In the genomic region with DNA sequence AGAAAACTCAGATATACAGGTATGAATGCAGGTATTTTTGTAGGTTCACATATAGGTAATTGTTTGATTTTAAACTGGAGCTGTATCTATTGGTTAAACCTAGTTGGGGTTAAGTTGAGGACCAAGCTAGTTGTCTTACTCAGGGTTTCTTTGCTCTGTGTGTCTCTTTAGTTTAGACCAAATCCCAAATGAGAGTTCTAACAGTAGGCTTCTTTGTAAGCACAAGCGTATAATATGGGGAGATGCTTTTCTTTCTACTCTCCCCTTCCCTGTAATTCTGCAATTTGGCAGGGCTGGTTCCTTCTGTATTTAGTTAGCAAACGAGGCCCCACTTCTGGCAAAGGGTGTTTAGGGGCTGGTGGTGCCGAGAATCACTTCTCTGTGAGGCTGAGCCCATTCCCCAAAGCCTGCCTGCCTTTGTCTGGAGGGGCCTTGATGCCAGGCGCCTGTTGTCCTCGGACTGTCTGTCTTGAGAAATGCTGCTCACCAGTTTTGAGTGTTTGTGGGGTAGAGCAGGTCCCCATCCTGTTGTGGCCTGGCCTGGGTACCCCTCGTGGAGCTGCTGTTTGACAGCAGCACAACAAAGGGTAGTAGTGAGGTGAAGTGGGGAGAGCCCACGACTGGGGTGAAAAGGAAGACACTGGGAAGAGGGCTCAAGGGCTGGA, we compare ENCODE assay signal across 14 cellular contexts.
DNase-seq lines count a peak whose midpoint lies in the region; ATAC-seq and TF ChIP-seq lines count a peak whose summit lies in the region.
"Had no signal": no experiment of that assay in that cellular context is flagged by ENCODE, and none has a peak within 500 bp of the region (broad histone marks: within the 10 kb centered on the region; RNA-seq: fewer than 3 reads in every experiment).

No MANE protein-coding gene starts in this region.

- no peaks in the 10 kb centered on the region for H3K27me3 ChIP-seq in duodenal mucosa (ENCODE audit: control insufficient read depth in 1 of 2, insufficient read depth in 2 of 2, low read length in 2 of 2)
- H3K27me3 ChIP-seq in neural progenitor cell: no peaks in the 10 kb centered on the region
- no peaks in the 10 kb centered on the region for H3K27me3 ChIP-seq in thoracic aorta (replicated peaks; ENCODE audit: insufficient read depth)
- H3K27me3 ChIP-seq: foreskin keratinocyte had no signal

- peak overlapping the region in 1 of 2 donors; percentile 29 for H3K9ac ChIP-seq in duodenal mucosa (ENCODE audit: low read depth in 1 of 2, low read length in 2 of 2)
- no peak overlapping the region for H3K9ac ChIP-seq in neural progenitor cell

- peaks cover 80% of the 10 kb centered on the region for H3K4me1 Mint-ChIP-seq in neural progenitor cell

- H3K27ac ChIP-seq in duodenal mucosa (ENCODE audit: low read depth, low read length) (peak overlapping the region; percentile 46), neural progenitor cell (no peak overlapping the region), thoracic aorta (peak overlapping the region; percentile 83 to 89)
- H3K27ac ChIP-seq: foreskin keratinocyte had no signal

- in situ Hi-C loops in SK-MEL-5 (cut with HindIII; ENCODE audit: low pct_unique_long_range_greater_than_20kb, low sequenced_read_pairs): no loop called here

- H3K36me3 ChIP-seq in duodenal mucosa (ENCODE audit: control insufficient read depth in 1 of 2, insufficient read depth in 2 of 2, low read length in 2 of 2) (peaks cover 0 to 24% of the 10 kb centered on the region in 2 donors), neural progenitor cell (no peaks in the 10 kb centered on the region), thoracic aorta (peaks cover 4% of the 10 kb centered on the region)

- H3K4me3 ChIP-seq in duodenal mucosa (ENCODE audit: low read depth in 1 of 2, low read length in 2 of 2) (no peak overlapping the region), neural progenitor cell (no peak overlapping the region), thoracic aorta (peak overlapping the region; percentile 61)

- H3K9me3 Mint-ChIP-seq in neural progenitor cell: no peaks in the 10 kb centered on the region
- H3K9me3 Mint-ChIP-seq: stimulated activated naive CD8-positive, alpha-beta T cell treated with anti-CD3 and anti-CD28 coated beads, Interleukin-15, Interleukin-2, amounts not matched to agents 100 ng/mL and 50 ng/mL, for 24 hours had no signal

- H3K27me3 Mint-ChIP-seq in neural progenitor cell (ENCODE audit: insufficient read depth, low read depth): no peaks in the 10 kb centered on the region
- H3K27me3 Mint-ChIP-seq: stimulated activated naive CD8-positive, alpha-beta T cell treated with anti-CD3 and anti-CD28 coated beads, Interleukin-15, Interleukin-2, amounts not matched to agents 100 ng/mL and 50 ng/mL, for 24 hours had no signal

- H2AFZ ChIP-seq in neural progenitor cell (replicated peaks): no peak overlapping the region

- H3K4me3 Mint-ChIP-seq in neural progenitor cell: no peak overlapping the region
- H3K4me3 Mint-ChIP-seq: stimulated activated naive CD8-positive, alpha-beta T cell treated with anti-CD3 and anti-CD28 coated beads, Interleukin-15, Interleukin-2, amounts not matched to agents 100 ng/mL and 50 ng/mL, for 24 hours had no signal

- DNase-seq in SK-MEL-5 (ENCODE audit: low read depth, low spot score) (peak; percentile 23), neural progenitor cell (ENCODE audit: low spot score) (no peak), thoracic aorta (ENCODE audit: low spot score) (no peak), NCI-H82 treated with DMSO at 0.1 percent for 48 hours (lab: John Stamatoyannopoulos, UW; ENCODE audit: unreplicated experiment) (no peak), cortex of kidney (lab: John Stamatoyannopoulos, UW) (no peak), DMS53 treated with DMSO at 0.1 percent for 48 hours (lab: John Stamatoyannopoulos, UW; ENCODE audit: unreplicated experiment) (no peak)
- DNase-seq: activated CD8-positive, alpha-beta memory T cell treated with anti-CD3 and anti-CD28 coated beads for 24 hours; activated naive CD4-positive, alpha-beta T cell treated with anti-CD3 and anti-CD28 coated beads, Interleukin-2, amount 50 U/mL, for 16 hours; foreskin keratinocyte; NCI-H345; stimulated activated CD4-positive, alpha-beta T cell treated with anti-CD3 and anti-CD28 coated beads, Interleukin-4, amount 100 ng/mL, for 4 hours had no signal

- no peaks in the 10 kb centered on the region for H3K9me3 ChIP-seq in duodenal mucosa (ENCODE audit: control insufficient read depth in 1 of 2, low read length in 2 of 2)
- H3K9me3 ChIP-seq in neural progenitor cell (ENCODE audit: low read depth): no peaks in the 10 kb centered on the region
- H3K9me3 ChIP-seq in thoracic aorta: no peaks in the 10 kb centered on the region

- no peaks in the 10 kb centered on the region for H4K20me1 ChIP-seq in neural progenitor cell (ENCODE audit: low read depth)

- peaks cover 9% of the 10 kb centered on the region for H3F3A ChIP-seq in neural progenitor cell (ENCODE audit: low read depth)

- no peaks in the 10 kb centered on the region for H3K79me2 ChIP-seq in neural progenitor cell (ENCODE audit: low read depth)

- ATAC-seq in thoracic aorta (ENCODE audit: insufficient number of reproducible peaks, low FRiP score, low read depth): no peak
- ATAC-seq: foreskin keratinocyte, PC-3 had no signal

- H3K4me2 ChIP-seq in neural progenitor cell: no peak overlapping the region

- H3K36me3 Mint-ChIP-seq in neural progenitor cell: peaks cover 9% of the 10 kb centered on the region

- H3K4me1 ChIP-seq in duodenal mucosa (ENCODE audit: control insufficient read depth in 1 of 2, insufficient read depth in 2 of 2, low read length in 2 of 2) (peaks cover 25 to 36% of the 10 kb centered on the region in 2 donors), neural progenitor cell (peaks cover 30% of the 10 kb centered on the region), thoracic aorta (ENCODE audit: control insufficient read depth in 1 of 2, low read depth in 2 of 2) (peaks cover 72 to 100% of the 10 kb centered on the region in 2 donors)

- peak overlapping the region; percentile 90 for H3K27ac Mint-ChIP-seq in neural progenitor cell
- H3K27ac Mint-ChIP-seq: stimulated activated naive CD8-positive, alpha-beta T cell treated with anti-CD3 and anti-CD28 coated beads, Interleukin-15, Interleukin-2, amounts not matched to agents 100 ng/mL and 50 ng/mL, for 24 hours had no signal

- TF ChIP-seq CTCF in neural progenitor cell (IDR thresholded peaks at IDR 0.05) (no peak), thoracic aorta (IDR thresholded peaks at IDR 0.05) (no peak)
